Comparison of ENCODE assay signal across 27 cellular contexts in genomic region chr16:54886078-54886477, GRCh38. TPM values are rescaled to one million over a fixed set of nuclear protein-coding genes. Genes with fewer than 3 reads are reported as not detected.
A peak's percentile ranks its signal among the peaks of the same experiment; 100 is the strongest.
DNase-seq lines count a peak whose midpoint lies in the region; ATAC-seq, FAIRE-seq and TF ChIP-seq lines count a peak whose summit lies in the region.
"Had no signal": no experiment of that assay in that cellular context is flagged by ENCODE, and none has a peak within 500 bp of the region (broad histone marks: within the 10 kb centered on the region; RNA-seq: fewer than 3 reads in every experiment).

No MANE protein-coding gene starts in this region.

- TF ChIP-seq POLR2A in K562 (conservative IDR thresholded peaks at IDR 0.05) (no peak), esophagus muscularis mucosa (IDR thresholded peaks at IDR 0.05; ENCODE audit: low read depth) (no peak)

- H3K36me3 ChIP-seq in OCI-LY7 (ENCODE audit: insufficient read depth, low read length) (no peaks in the 10 kb centered on the region), K562 (ENCODE audit: control insufficient read depth, insufficient read depth, low read length) (no peaks in the 10 kb centered on the region), esophagus muscularis mucosa (no peaks in the 10 kb centered on the region)
- H3K36me3 ChIP-seq: BE2C, BLaER1 had no signal

- CTCF ChIA-PET in OCI-LY7 (lab: Charles Lee; ENCODE audit: unreplicated experiment) (no interaction called here), K562 (lab: Yijun Ruan, JAX; ENCODE audit: low intra/inter-chr PET ratio) (no interaction called here)

- 3% methylated on average over 2 of the region's 2 CpGs for WGBS in K562 (ENCODE audit: insufficient coverage, low coverage, missing lambda C conversion rate)
- WGBS in esophagus muscularis mucosa: 73% methylated on average over 2 of the region's 2 CpGs

- no peaks in the 10 kb centered on the region for H3K79me2 ChIP-seq in OCI-LY7 (ENCODE audit: insufficient read depth, low read depth, low read length)
- no peaks in the 10 kb centered on the region for H3K79me2 ChIP-seq in K562 (ENCODE audit: control insufficient read depth, insufficient read depth, low read length)

- intact Hi-C loops in OCI-LY7 (cut with micrococcal nuclease; ENCODE audit: unreplicated experiment): no loop called here
- intact Hi-C loops in K562 (cut with micrococcal nuclease): no loop called here
- intact Hi-C loops in esophagus muscularis mucosa (cut with DNase I): no loop called here

- no peak for TF ChIP-seq CTCF in OCI-LY7 (conservative IDR thresholded peaks at IDR 0.05; ENCODE audit: low read length)
- no peak for TF ChIP-seq CTCF in K562 (IDR thresholded peaks at IDR 0.05 in 2 of 3, conservative IDR thresholded peaks at IDR 0.05 in 1 of 3; ENCODE audit: insufficient read depth in 2 of 3, low read depth in 1 of 3, low read length in 3 of 3)
- no peak for TF ChIP-seq CTCF in esophagus muscularis mucosa (IDR thresholded peaks at IDR 0.05)

- H3K4me1 ChIP-seq in OCI-LY7 (ENCODE audit: insufficient read depth, low read length, poor library complexity, severe bottlenecking) (no peaks in the 10 kb centered on the region), K562 (replicated peaks in 1 of 2; ENCODE audit: control insufficient read depth in 2 of 2, insufficient read depth in 2 of 2, low read length in 2 of 2) (no peaks in the 10 kb centered on the region; a peak in 1 of 5 replicates), esophagus muscularis mucosa (no peaks in the 10 kb centered on the region)
- H3K4me1 ChIP-seq: A549, BE2C, BLaER1 had no signal

- POLR2A ChIA-PET in OCI-LY7 (lab: Charles Lee): interaction anchor here (1.7 kb wide), 1 partner anchor 10 kb away, joined by 4 read pairs; no protein-coding TSS in a partner anchor
- POLR2A ChIA-PET in K562 (lab: Yijun Ruan, JAX): no interaction called here

- H3K27ac ChIP-seq in OCI-LY7 (ENCODE audit: low read depth, low read length, poor library complexity, severe bottlenecking): no peak overlapping the region
- no peak overlapping the region for H3K27ac ChIP-seq in K562 (ENCODE audit: extremely low read depth, low read depth, low read length)
- no peak overlapping the region for H3K27ac ChIP-seq in esophagus muscularis mucosa (replicated peaks in 1 of 4)
- H3K27ac ChIP-seq: 22Rv1, A549, BLaER1 had no signal

- BruUV-seq in OCI-LY7 (replicated peaks; lab: Mats Ljungman, UMichigan) (no TSS peak), K562 (replicated peaks; lab: Mats Ljungman, UMichigan) (no TSS peak)

- peak; percentile 57 for FAIRE-seq in K562 (lab: Jason Lieb, UNC)
- FAIRE-seq: A549, GM12878, GM12892, GM18507 had no signal

- DNase-seq in OCI-LY7 (ENCODE audit: low spot score) (no peak), K562 (ENCODE audit: extremely low read depth in 1 of 4, low spot score in 3 of 4) (peak in 1 of 4 experiments; percentile 60), esophagus muscularis mucosa (ENCODE audit: extremely low spot score) (peak; percentile 21)
- DNase-seq: BE2C; C1 segment of cervical spinal cord; CD4-positive, alpha-beta memory T cell; CD4-positive, CD25-positive, alpha-beta regulatory T cell; CD8-positive, alpha-beta memory T cell; COR-L47; DMS 273 treated with DMSO at 0.1 percent for 48 hours; DMS153; DMS53; DMS79; DND-41; EL; GDM1 had no signal

- no peak for TF ChIP-seq EP300 in K562 (IDR thresholded peaks at IDR 0.05; ENCODE audit: low read length)
- TF ChIP-seq EP300 in esophagus muscularis mucosa (IDR thresholded peaks at IDR 0.05): no peak

- no peaks in the 10 kb centered on the region for H3K9me1 ChIP-seq in K562 (ENCODE audit: control insufficient read depth, insufficient read depth, low read length)

- no peak overlapping the region for H3K4me2 ChIP-seq in OCI-LY7 (ENCODE audit: low read length)
- H3K4me2 ChIP-seq in K562 (ENCODE audit: insufficient read depth, low read length): no peak overlapping the region
- H3K4me2 ChIP-seq: A549, BLaER1 had no signal

- H3K9me2 ChIP-seq in OCI-LY7 (ENCODE audit: insufficient read depth, low read length): no peaks in the 10 kb centered on the region

- TF ChIP-seq RAD21 in K562 (CRISPR knock-in tag; conservative IDR thresholded peaks at IDR 0.05 in 1 of 2, IDR thresholded peaks at IDR 0.05 in 1 of 2): no peak

- H3K9me3 ChIP-seq in OCI-LY7 (ENCODE audit: low read length) (no peaks in the 10 kb centered on the region), K562 (replicated peaks; ENCODE audit: control insufficient read depth, insufficient read depth, low read depth, low read length) (no peaks in the 10 kb centered on the region), esophagus muscularis mucosa (peaks cover 0 to 27% (median 12%) of the 10 kb centered on the region in 4 donors)
- H3K9me3 ChIP-seq: BE2C had no signal

- H4K20me1 ChIP-seq in OCI-LY7 (ENCODE audit: insufficient read depth, low read length) (no peaks in the 10 kb centered on the region), K562 (replicated peaks; ENCODE audit: control insufficient read depth, insufficient read depth, low read length) (no peaks in the 10 kb centered on the region)
- H4K20me1 ChIP-seq: BLaER1 had no signal

- peak; percentile 65 for ATAC-seq in K562
- no peak for ATAC-seq in GM21423 (IDR thresholded peaks at IDR 0.05; ENCODE audit: unreplicated experiment)
- ATAC-seq in HG02759 (IDR thresholded peaks at IDR 0.05; ENCODE audit: unreplicated experiment): no peak
- ATAC-seq: A549, GM12878 had no signal

- H3K9ac ChIP-seq in K562 (ENCODE audit: insufficient read depth in 1 of 2, low read depth in 2 of 2, low read length in 2 of 2): no peak overlapping the region
- H3K9ac ChIP-seq: BLaER1 had no signal

- 0 out of 2 replicates have a peak overlapping the region, but pooled peaks have one; percentile 24 for H2AFZ ChIP-seq in OCI-LY7 (ENCODE audit: low read length)
- H2AFZ ChIP-seq in K562 (ENCODE audit: low read depth, low read length): peak overlapping the region; percentile 12; the same call in 1 of the 2 replicates

- no peaks in the 10 kb centered on the region; a peak in 1 of 5 replicates for H3K27me3 ChIP-seq in K562 (ENCODE audit: control insufficient read depth in 2 of 2, insufficient read depth in 2 of 2, low read length in 2 of 2)
- peaks cover 0 to 12% (median 0%) of the 10 kb centered on the region in 4 donors for H3K27me3 ChIP-seq in esophagus muscularis mucosa
- H3K27me3 ChIP-seq: BE2C, BLaER1 had no signal

- no peak overlapping the region for H3K4me3 ChIP-seq in OCI-LY7 (ENCODE audit: low read depth, low read length, poor library complexity, severe bottlenecking)
- H3K4me3 ChIP-seq in K562: no peak overlapping the region
- H3K4me3 ChIP-seq in esophagus muscularis mucosa: no peak overlapping the region
- H3K4me3 ChIP-seq: A549, BLaER1, GM12878 had no signal

- in situ Hi-C loops in K562 (cut with MboI): no loop called here

TF ChIP-seq in K562, 482 proteins besides CTCF, POLR2A, EP300 and RAD21 (continues in another document):
- peak; percentile 77 for TF ChIP-seq RFX1 (IDR thresholded peaks at IDR 0.05)
- no peak for TF ChIP-seq KDM1A (IDR thresholded peaks at IDR 0.05)
- no peak for TF ChIP-seq HMBOX1 (IDR thresholded peaks at IDR 0.05)
- no peak for TF ChIP-seq U2AF1 (optimal IDR thresholded peaks at IDR 0.05; ENCODE audit: low read depth, low read length)
- TF ChIP-seq ETV1 (tag; conservative IDR thresholded peaks at IDR 0.05; ENCODE audit: low read depth): no peak
- no peak for TF ChIP-seq STAT5B (CRISPR knock-in tag; IDR thresholded peaks at IDR 0.05)
- no peak for TF ChIP-seq ZNF589 (CRISPR knock-in tag; IDR thresholded peaks at IDR 0.05; ENCODE audit: low read depth)
- TF ChIP-seq STAT5A (IDR thresholded peaks at IDR 0.05; ENCODE audit: borderline replicate concordance, low read length): peak; percentile 75

RNA-seq across cellular contexts. Expression of gene IRX5, which starts 44.6 kb away (rescaled TPM):
- 5.9 and 7.7 TPM in 2 replicates for total RNA-seq in OCI-LY7 (2014; rRNA removed; shearing (Covaris generic))
- total RNA-seq in OCI-LY7 (2022) (5.0 and 5.1 TPM in 2 replicates), K562 (2014; rRNA removed) (2.2 and 4.2 TPM in 2 replicates), K562 (2014; rRNA removed; fragmentation: Illumina TruSeq; extraction: Trizol) (0.70 and 0.91 TPM in 2 replicates), K562 (2015; rRNA removed; fragmentation: Illumina TruSeq; extraction: Trizol) (0.90 and 0.94 TPM in 2 replicates), K562 (2021) (2.6 and 3.0 TPM in 2 replicates), esophagus muscularis mucosa (under 1 TPM in 1 of 4 donors, not detected in 3; 0.52 TPM)
- total RNA-seq in K562 (2011; cell fraction: chromatin; rRNA removed; ENCODE audit: low replicate concordance): 0.60 and 1.6 TPM in 2 replicates
- 2.1 and 2.3 TPM in 2 replicates for total RNA-seq in K562 (2011; cell fraction: nucleolus; rRNA removed)
- total RNA-seq in K562 (2011; cell fraction: nucleoplasm; rRNA removed): 1.2 and 2.0 TPM in 2 replicates
- polyA plus RNA-seq in K562 (2011; rRNA removed) (0.67 and 0.89 TPM in 2 replicates), K562 (2014; fragmentation: Illumina TruSeq; extraction: Trizol) (1.2 and 1.4 TPM in 2 replicates), K562 (2014; fragmentation: Nextera tagmentation; extraction: Ambion mirVana) (under 1 TPM; 0.20 to 0.21 TPM), K562 (2014; rRNA removed) (1.8 and 2.0 TPM in 2 replicates)
- 0.47 and 1.7 TPM in 2 replicates for polyA plus RNA-seq in K562 (2011; cell fraction: cytosol; rRNA removed)
- polyA plus RNA-seq in K562 (2011; cell fraction: nucleus; rRNA removed): 1.9 and 3.0 TPM in 2 replicates
- 1.2 and 1.6 TPM in 2 replicates for polyA plus RNA-seq in K562 (2012)
- 0.32 and 0.66 TPM in 2 replicates for polyA minus RNA-seq in K562 (2011; rRNA and poly(A)+ RNA removed)
- 1.5 TPM in 2 replicates for polyA minus RNA-seq in K562 (2011; cell fraction: cytosol; rRNA and poly(A)+ RNA removed)
- 2.2 and 3.9 TPM in 2 replicates for polyA minus RNA-seq in K562 (2011; cell fraction: nucleus; rRNA and poly(A)+ RNA removed)
- total RNA-seq: CD4-positive, alpha-beta memory T cell; CD8-positive, alpha-beta memory T cell; G401; GM12878 had no signal
- polyA plus RNA-seq: AG04450; CD14-positive monocyte; CD4-positive, CD25-positive, alpha-beta regulatory T cell; CD8-positive, alpha-beta memory T cell had no signal
